In genomic region chr9:120857481-120857880, GRCh38 we compare ENCODE assay signal across 12 cellular contexts. TPM values are rescaled to one million over a fixed set of nuclear protein-coding genes. Genes with fewer than 3 reads are reported as not detected.
DNase-seq lines count a peak whose midpoint lies in the region; ATAC-seq lines count a peak whose summit lies in the region.
"Had no signal": no experiment of that assay in that cellular context is flagged by ENCODE, and none has a peak within 500 bp of the region (broad histone marks: within the 10 kb centered on the region; RNA-seq: fewer than 3 reads in every experiment).

No MANE protein-coding gene starts in this region.

- H3K27me3 Mint-ChIP-seq in activated naive CD8-positive, alpha-beta T cell, result no peaks in the 10 kb centered on the region
- no peaks in the 10 kb centered on the region for H3K27me3 Mint-ChIP-seq in activated naive CD8-positive, alpha-beta T cell treated with anti-CD3 and anti-CD28 coated beads, Interleukin-2, amount 50 U/mL, for 24 hours

- DNase-seq in activated naive CD8-positive, alpha-beta T cell treated with anti-CD3 and anti-CD28 coated beads, Interleukin-2, amount 50 U/mL, for 24 hours, result no peak
- peak; percentile 15 for DNase-seq in NCI-H2029 treated with DMSO at 0.1 percent for 48 hours (lab: John Stamatoyannopoulos, UW)
- DNase-seq in cerebellum (ENCODE audit: low spot score), result peak; percentile 36
- DNase-seq in sciatic nerve (ENCODE audit: low spot score), result peak; percentile 34
- no peak for DNase-seq in GM03348 (ENCODE audit: low spot score)
- DNase-seq in HuH-7.5 (ENCODE audit: low spot score), result no peak
- no peak for DNase-seq in NCI-H510A treated with DMSO at 0.1 percent for 48 hours (lab: John Stamatoyannopoulos, UW)
- DNase-seq: activated CD4-positive, CD25-positive, alpha-beta regulatory T cell; activated gamma-delta T cell treated with Interleukin-2 at 50 U/mL for 16 hours; gastrocnemius medialis had no signal

- peaks cover 3% of the 10 kb centered on the region for H3K36me3 Mint-ChIP-seq in activated naive CD8-positive, alpha-beta T cell
- H3K36me3 Mint-ChIP-seq in activated naive CD8-positive, alpha-beta T cell treated with anti-CD3 and anti-CD28 coated beads, Interleukin-2, amount 50 U/mL, for 24 hours (ENCODE audit: low read depth), result peaks cover 33% of the 10 kb centered on the region

- no peaks in the 10 kb centered on the region for H3K9me3 Mint-ChIP-seq in activated naive CD8-positive, alpha-beta T cell (ENCODE audit: low read depth)
- H3K9me3 Mint-ChIP-seq in activated naive CD8-positive, alpha-beta T cell treated with anti-CD3 and anti-CD28 coated beads, Interleukin-2, amount 50 U/mL, for 24 hours, result no peaks in the 10 kb centered on the region
- H3K9me3 Mint-ChIP-seq: brain had no signal

- ATAC-seq in activated naive CD8-positive, alpha-beta T cell treated with anti-CD3 and anti-CD28 coated beads, Interleukin-2, amount 50 U/mL, for 24 hours, result no peak
- ATAC-seq in sciatic nerve, result no peak
- ATAC-seq: gastrocnemius medialis had no signal

- no peaks in the 10 kb centered on the region for H3K4me1 Mint-ChIP-seq in activated naive CD8-positive, alpha-beta T cell (ENCODE audit: low read depth)
- no peaks in the 10 kb centered on the region for H3K4me1 Mint-ChIP-seq in activated naive CD8-positive, alpha-beta T cell treated with anti-CD3 and anti-CD28 coated beads, Interleukin-2, amount 50 U/mL, for 24 hours

- no peak overlapping the region for H3K4me3 Mint-ChIP-seq in activated naive CD8-positive, alpha-beta T cell
- H3K4me3 Mint-ChIP-seq in activated naive CD8-positive, alpha-beta T cell treated with anti-CD3 and anti-CD28 coated beads, Interleukin-2, amount 50 U/mL, for 24 hours, result no peak overlapping the region
- H3K4me3 Mint-ChIP-seq: brain had no signal

- intact Hi-C loops in sciatic nerve (cut with DNase I), result no loop called here

- H3K27ac Mint-ChIP-seq in activated naive CD8-positive, alpha-beta T cell, result peak overlapping the region; percentile 22
- no peak overlapping the region for H3K27ac Mint-ChIP-seq in activated naive CD8-positive, alpha-beta T cell treated with anti-CD3 and anti-CD28 coated beads, Interleukin-2, amount 50 U/mL, for 24 hours

RNA-seq across cellular contexts. Expression of gene PSMD5, which starts 14.8 kb away (rescaled TPM):
- 25.8 TPM for total RNA-seq in cerebellum
- 39.0 TPM for total RNA-seq in sciatic nerve

RNA-seq across cellular contexts. Expression of gene PHF19, which starts 19.5 kb away (rescaled TPM):
- 20.5 TPM for total RNA-seq in cerebellum
- 29.3 TPM for total RNA-seq in sciatic nerve

Comparison
In these comparisons a context has a peak if more than half of its experiments do, and no peak if none do; other contexts are left out.
1. DNase-seq: peak in NCI-H2029 treated with DMSO at 0.1 percent for 48 hours (single experiment), cerebellum (single experiment) and sciatic nerve (single experiment); none in activated naive CD8-positive, alpha-beta T cell treated with anti-CD3 and anti-CD28 coated beads, Interleukin-2, amount 50 U/mL, for 24 hours (single experiment), GM03348 (single experiment), HuH-7.5 (single experiment) and NCI-H510A treated with DMSO at 0.1 percent for 48 hours (single experiment).